ENCODE assay signal across 13 cellular contexts in the genomic region with DNA sequence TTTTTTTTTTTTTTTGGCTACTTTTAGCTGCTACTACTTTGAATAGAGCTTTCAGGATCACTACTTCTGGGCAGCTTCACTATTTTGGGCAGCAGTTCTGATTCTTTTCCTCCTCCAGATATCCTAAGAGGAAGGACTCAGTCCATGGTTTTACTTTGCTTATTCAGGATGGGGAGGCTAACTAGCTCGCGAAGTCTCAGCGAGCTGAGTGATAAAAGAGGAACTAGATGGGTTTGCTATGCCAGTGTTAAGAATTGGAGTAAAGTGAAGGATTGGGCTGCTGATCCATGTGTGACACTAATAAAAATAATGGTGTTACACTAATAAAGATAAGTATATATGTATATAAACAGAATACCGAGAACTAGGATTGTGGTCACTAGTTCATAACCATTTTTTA. TPM values are rescaled to one million over a fixed set of nuclear protein-coding genes. Genes with fewer than 3 reads are reported as not detected.
DNase-seq lines count a peak whose midpoint lies in the region; ATAC-seq and TF ChIP-seq lines count a peak whose summit lies in the region.
"Had no signal": no experiment of that assay in that cellular context is flagged by ENCODE, and none has a peak within 500 bp of the region (broad histone marks: within the 10 kb centered on the region; RNA-seq: fewer than 3 reads in every experiment).

No MANE protein-coding gene starts in this region.

- TF ChIP-seq CTCF in SU-DHL-6 (IDR thresholded peaks at IDR 0.05; ENCODE audit: insufficient read depth, low read length, poor library complexity, severe bottlenecking) (no peak), spleen (IDR thresholded peaks at IDR 0.05 in 8 of 11, conservative IDR thresholded peaks at IDR 0.05 in 3 of 11) (no peak)

- H3K9me3 Mint-ChIP-seq in T-helper 2 cell treated with Interferon-gamma antibody and Interleukin-4, amounts not matched to agents 5 μg/mL and 100 μg/mL, for 36 hours: no peaks in the 10 kb centered on the region

- H3K4me2 ChIP-seq in SU-DHL-6 (ENCODE audit: low read depth, low read length, poor library complexity, severe bottlenecking): peak overlapping the region; percentile 44

- no peaks in the 10 kb centered on the region for H3K27me3 ChIP-seq in SU-DHL-6 (ENCODE audit: low read length)
- H3K27me3 ChIP-seq in spleen (replicated peaks in 1 of 7): no peaks in the 10 kb centered on the region
- H3K27me3 ChIP-seq: heart left ventricle, pancreas had no signal

- H3K4me1 Mint-ChIP-seq in T-helper 2 cell treated with Interferon-gamma antibody and Interleukin-4, amounts not matched to agents 5 μg/mL and 100 μg/mL, for 36 hours (ENCODE audit: low read depth): peaks cover 34% of the 10 kb centered on the region

- H3K36me3 Mint-ChIP-seq in T-helper 2 cell treated with Interferon-gamma antibody and Interleukin-4, amounts not matched to agents 5 μg/mL and 100 μg/mL, for 36 hours (ENCODE audit: low read depth): peaks cover 17% of the 10 kb centered on the region

- H3K4me1 ChIP-seq in spleen: peaks cover 38 to 93% (median 89%) of the 10 kb centered on the region in 6 donors

- H2AFZ ChIP-seq in SU-DHL-6 (ENCODE audit: low read depth, low read length, severe bottlenecking): no peak overlapping the region

- 12 to 29% (median 21%) methylated on average over 4 of the region's 4 CpGs for WGBS in spleen, 5 donors

- H3K27ac ChIP-seq in SU-DHL-6 (ENCODE audit: low read depth, low read length) (0 out of 2 replicates have a peak overlapping the region, but pooled peaks have one; percentile 21), spleen (peak overlapping the region; percentile 32 to 66 (median 49))
- H3K27ac ChIP-seq: HL-60, pancreas had no signal

- H3K27me3 Mint-ChIP-seq in T-helper 2 cell treated with Interferon-gamma antibody and Interleukin-4, amounts not matched to agents 5 μg/mL and 100 μg/mL, for 36 hours (ENCODE audit: low read depth): no peaks in the 10 kb centered on the region

- peak overlapping the region; percentile 31 for H3K4me3 Mint-ChIP-seq in T-helper 2 cell treated with Interferon-gamma antibody and Interleukin-4, amounts not matched to agents 5 μg/mL and 100 μg/mL, for 36 hours

- no peaks in the 10 kb centered on the region for H3K9me2 ChIP-seq in SU-DHL-6 (replicated peaks; ENCODE audit: insufficient read depth, low read length)

- no peak overlapping the region for H3K27ac Mint-ChIP-seq in T-helper 2 cell treated with Interferon-gamma antibody and Interleukin-4, amounts not matched to agents 5 μg/mL and 100 μg/mL, for 36 hours

- no peak for ATAC-seq in GM18502 (IDR thresholded peaks at IDR 0.05; ENCODE audit: poor library complexity, unreplicated experiment)
- ATAC-seq: pancreas had no signal

- peaks cover 63% of the 10 kb centered on the region for H4K20me1 ChIP-seq in SU-DHL-6 (ENCODE audit: low read depth, low read length)

- H3F3A ChIP-seq in SU-DHL-6 (ENCODE audit: insufficient read depth): peaks cover 39% of the 10 kb centered on the region; the same call in 1 of the 2 replicates

- H3K9me3 ChIP-seq in SU-DHL-6 (ENCODE audit: insufficient read depth, low read length) (no peaks in the 10 kb centered on the region), spleen (no peaks in the 10 kb centered on the region)
- H3K9me3 ChIP-seq: heart left ventricle, pancreas had no signal

- H3K9ac ChIP-seq in SU-DHL-6 (ENCODE audit: low read length): no peak overlapping the region

- H3K79me2 ChIP-seq in SU-DHL-6 (ENCODE audit: insufficient read depth, low read length): peaks cover 100% of the 10 kb centered on the region

- intact Hi-C loops in spleen (cut with DNase I; ENCODE audit: low total_unique reads): no loop called here

- H3K4me3 ChIP-seq in SU-DHL-6 (ENCODE audit: insufficient read depth, low read length, poor library complexity, severe bottlenecking): no peak overlapping the region
- peak overlapping the region in 1 of 8 donors; percentile 23 for H3K4me3 ChIP-seq in spleen
- H3K4me3 ChIP-seq: pancreas had no signal

- H3K36me3 ChIP-seq in SU-DHL-6 (ENCODE audit: low read length): peaks cover 2% of the 10 kb centered on the region; the same call in 1 of the 2 replicates
- H3K36me3 ChIP-seq in spleen: peaks cover 0 to 18% (median 0%) of the 10 kb centered on the region in 6 donors
- H3K36me3 ChIP-seq: pancreas had no signal

- no peak for TF ChIP-seq POLR2A in spleen (IDR thresholded peaks at IDR 0.05)

- DNase-seq in T-helper 2 cell treated with Interferon-gamma antibody and Interleukin-4, amounts not matched to agents 5 μg/mL and 100 μg/mL, for 36 hours (ENCODE audit: low spot score): no peak
- DNase-seq in T-helper 2 cell: no peak
- peak; percentile 37 for DNase-seq in globus pallidus (ENCODE audit: low spot score)
- DNase-seq in spleen: no peak
- no peak for DNase-seq in stimulated activated CD4-positive, alpha-beta T cell treated with anti-CD3 and anti-CD28 coated beads, Interleukin-4, amount 100 ng/mL, for 24 hours
- DNase-seq in kidney tubule cell (ENCODE audit: low spot score): no peak
- DNase-seq: heart left ventricle, NCI-H2227 treated with DMSO at 0.1 percent for 48 hours, pancreas, T-helper 9 cell had no signal

RNA-seq across cellular contexts. Expression of a gene that starts 5.0 kb away (rescaled TPM):
- total RNA-seq in spleen: 100 to 1,000 TPM; 208 to 249 (median 232) TPM
- 100 to 1,000 TPM in 2 of 3 donors, 10 to 100 TPM in 1; 99.0 to 131 (median 127) TPM for polyA plus RNA-seq in spleen

RNA-seq across cellular contexts. Expression of a gene that starts 16.4 kb away (rescaled TPM):
- total RNA-seq in spleen: 10 to 100 TPM in 5 of 7 donors, 1 to 10 TPM in 2; 7.9 to 15.9 (median 10.6) TPM
- 10 to 100 TPM in 1 of 3 donors, 1 to 10 TPM in 2; 8.7 to 13.7 (median 9.6) TPM for polyA plus RNA-seq in spleen

RNA-seq across cellular contexts. Expression of a gene that starts 54.6 kb away (rescaled TPM):
- total RNA-seq in spleen: 10 to 100 TPM; 25.5 to 37.5 (median 31.1) TPM
- 1 to 10 TPM; 3.1 to 8.1 (median 3.3) TPM for polyA plus RNA-seq in spleen
